In genomic region chr1:113615425-113615824, GRCh38 we compare ENCODE assay signal across 20 cellular contexts.
DNase-seq lines count a peak whose midpoint lies in the region; ATAC-seq and TF ChIP-seq lines count a peak whose summit lies in the region.
"Had no signal": no experiment of that assay in that cellular context is flagged by ENCODE, and none has a peak within 500 bp of the region (broad histone marks: within the 10 kb centered on the region; RNA-seq: fewer than 3 reads in every experiment).

No MANE protein-coding gene starts in this region.

- no peak overlapping the region for H3K4me3 Mint-ChIP-seq in MCF 10A (ENCODE audit: unreplicated experiment)
- no peak overlapping the region for H3K4me3 Mint-ChIP-seq in stimulated activated effector memory CD8-positive, alpha-beta T cell treated with anti-CD3 and anti-CD28 coated beads, Interleukin-12 subunit alpha, Interleukin-12 subunit beta, amount 100 ng/mL, for 72 hours
- H3K4me3 Mint-ChIP-seq: activated naive CD4-positive, alpha-beta T cell treated with anti-CD3 and anti-CD28 coated beads, Interleukin-2, amount 50 U/mL, for 24 hours; CD4-positive, alpha-beta memory T cell had no signal

- H3K9me3 ChIP-seq in breast epithelium (no peaks in the 10 kb centered on the region), SK-N-SH (no peaks in the 10 kb centered on the region)
- H3K9me3 ChIP-seq: gastrocnemius medialis, sigmoid colon had no signal

- TF ChIP-seq POLR2A in breast epithelium (IDR thresholded peaks at IDR 0.05) = no peak

- H3F3A ChIP-seq in SK-N-SH (replicated peaks; ENCODE audit: insufficient read depth) = peaks cover 20% of the 10 kb centered on the region

- H3K36me3 Mint-ChIP-seq in MCF 10A (ENCODE audit: insufficient read depth, unreplicated experiment) = peaks cover 6% of the 10 kb centered on the region
- no peaks in the 10 kb centered on the region for H3K36me3 Mint-ChIP-seq in stimulated activated effector memory CD8-positive, alpha-beta T cell treated with anti-CD3 and anti-CD28 coated beads, Interleukin-12 subunit alpha, Interleukin-12 subunit beta, amount 100 ng/mL, for 72 hours

- no peak overlapping the region for H3K4me3 ChIP-seq in breast epithelium
- no peak overlapping the region for H3K4me3 ChIP-seq in SK-N-SH (ENCODE audit: low read depth in 2 of 2, low read length in 1 of 2)
- no peak overlapping the region for H3K4me3 ChIP-seq in epithelial cell of esophagus (ENCODE audit: low read length)
- H3K4me3 ChIP-seq: gastrocnemius medialis, PC-9, sigmoid colon had no signal

- POLR2A ChIA-PET in MCF 10A (lab: Yijun Ruan, JAX) = interaction anchor here (0.8 to 1.6 kb wide), 5 partner anchors 8 to 221 kb away, joined by 3 to 4 read pairs (median 3); no protein-coding TSS in a partner anchor
- POLR2A ChIA-PET in SK-N-SH (lab: Yijun Ruan, JAX) = no interaction called here

- CTCF ChIA-PET in MCF 10A (lab: Yijun Ruan, JAX) (interaction anchor here (2.0 kb wide), 1 partner anchor 162 kb away, joined by 7 read pairs; no protein-coding TSS in a partner anchor), SK-N-SH (lab: Yijun Ruan, JAX) (interaction anchor here (0.8 to 1.2 kb wide), 2 partner anchors 9 to 107 kb away, joined by 3 to 5 read pairs; no protein-coding TSS in a partner anchor)

- H3K9me3 Mint-ChIP-seq in MCF 10A (ENCODE audit: unreplicated experiment) = no peaks in the 10 kb centered on the region
- no peaks in the 10 kb centered on the region for H3K9me3 Mint-ChIP-seq in stimulated activated effector memory CD8-positive, alpha-beta T cell treated with anti-CD3 and anti-CD28 coated beads, Interleukin-12 subunit alpha, Interleukin-12 subunit beta, amount 100 ng/mL, for 72 hours
- H3K9me3 Mint-ChIP-seq: activated naive CD4-positive, alpha-beta T cell treated with anti-CD3 and anti-CD28 coated beads, Interleukin-2, amount 50 U/mL, for 24 hours had no signal

- no peak for TF ChIP-seq RAD21 in SK-N-SH (IDR thresholded peaks at IDR 0.05; ENCODE audit: low read length)

- H3K36me3 ChIP-seq in breast epithelium (no peaks in the 10 kb centered on the region), SK-N-SH (replicated peaks in 1 of 2; ENCODE audit: control insufficient read depth in 1 of 2, insufficient read depth in 2 of 2, low read length in 1 of 2) (peaks cover 29 to 37% of the 10 kb centered on the region in 2 experiments)
- H3K36me3 ChIP-seq: sigmoid colon had no signal

- no peaks in the 10 kb centered on the region for H3K27me3 ChIP-seq in breast epithelium
- H3K27me3 ChIP-seq in SK-N-SH (ENCODE audit: insufficient read depth) = no peaks in the 10 kb centered on the region
- H3K27me3 ChIP-seq: gastrocnemius medialis, sigmoid colon had no signal

- no peaks in the 10 kb centered on the region for H3K9me2 ChIP-seq in SK-N-SH

- H3K4me2 ChIP-seq in SK-N-SH = no peak overlapping the region
- H3K4me2 ChIP-seq: PC-9 had no signal

- H3K27ac ChIP-seq in breast epithelium (no peak overlapping the region), SK-N-SH (ENCODE audit: low read depth in 2 of 2, low read length in 1 of 2) (peak overlapping the region; percentile 35 to 55; a peak in 3 of 4 replicates)
- H3K27ac ChIP-seq: gastrocnemius medialis, PC-9 had no signal

- TF ChIP-seq CTCF in MCF 10A (IDR thresholded peaks at IDR 0.05; ENCODE audit: unreplicated experiment) = no peak
- TF ChIP-seq CTCF in breast epithelium (IDR thresholded peaks at IDR 0.05) = no peak
- no peak for TF ChIP-seq CTCF in SK-N-SH (IDR thresholded peaks at IDR 0.05)
- no peak for TF ChIP-seq CTCF in epithelial cell of esophagus (IDR thresholded peaks at IDR 0.05; ENCODE audit: insufficient read depth, low read depth, low read length, missing control alignments)

- H3K9ac ChIP-seq in SK-N-SH = no peak overlapping the region

- H2AFZ ChIP-seq in SK-N-SH (ENCODE audit: low read depth) = no peak overlapping the region
- H2AFZ ChIP-seq: PC-9 had no signal

- H3K4me1 ChIP-seq in breast epithelium = no peaks in the 10 kb centered on the region
- H3K4me1 ChIP-seq in SK-N-SH (ENCODE audit: control insufficient read depth in 1 of 2, insufficient read depth in 2 of 2, low read depth in 1 of 2, low read length in 1 of 2) = peaks cover 5 to 24% of the 10 kb centered on the region in 2 experiments; a peak in 2 of 4 replicates

- H3K79me2 ChIP-seq in SK-N-SH (ENCODE audit: insufficient read depth) = no peaks in the 10 kb centered on the region

- H3K27ac Mint-ChIP-seq in MCF 10A (ENCODE audit: low read depth, unreplicated experiment) = no peak overlapping the region
- no peak overlapping the region for H3K27ac Mint-ChIP-seq in stimulated activated effector memory CD8-positive, alpha-beta T cell treated with anti-CD3 and anti-CD28 coated beads, Interleukin-12 subunit alpha, Interleukin-12 subunit beta, amount 100 ng/mL, for 72 hours
- H3K27ac Mint-ChIP-seq: activated naive CD4-positive, alpha-beta T cell treated with anti-CD3 and anti-CD28 coated beads, Interleukin-2, amount 50 U/mL, for 24 hours; CD4-positive, alpha-beta memory T cell had no signal

- DNase-seq in MCF 10A (ENCODE audit: unreplicated experiment) = peak; percentile 64
- no peak for DNase-seq in breast epithelium (ENCODE audit: low spot score in 2 of 2)
- no peak for DNase-seq in SK-N-SH
- peak; percentile 75 for DNase-seq in epithelial cell of esophagus (ENCODE audit: low read depth)
- no peak for DNase-seq in stimulated activated effector memory CD8-positive, alpha-beta T cell treated with anti-CD3 and anti-CD28 coated beads, Interleukin-12 subunit alpha, Interleukin-12 subunit beta, amount 100 ng/mL, for 72 hours (ENCODE audit: low spot score in 2 of 2)
- DNase-seq in HuH-7.5 (ENCODE audit: low spot score) = no peak
- DNase-seq: activated CD4-positive, alpha-beta T cell treated with anti-CD3 and anti-CD28 coated beads, Interleukin-2, amount 50 U/mL, for 4 hours; activated T-cell treated with anti-CD3 and anti-CD28 coated beads for 4 hours; DMS53; effector memory CD4-positive, alpha-beta T cell; gastrocnemius medialis; KG1; left ventricle myocardium superior; sigmoid colon; stimulated activated CD4-positive, alpha-beta T cell treated with anti-CD3 and anti-CD28 coated beads, Interleukin-1b, Interleukin-23, amount 100 ng/mL, for 48 hours had no signal

- TF ChIP-seq EP300 in SK-N-SH (IDR thresholded peaks at IDR 0.05; ENCODE audit: borderline replicate concordance in 1 of 2, low read depth in 1 of 2, low read length in 1 of 2) = no peak

- no TSS peak for BruUV-seq in MCF 10A (replicated peaks; lab: Mats Ljungman, UMichigan)

- no peaks in the 10 kb centered on the region for H4K20me1 ChIP-seq in SK-N-SH (ENCODE audit: insufficient read depth)

- no peaks in the 10 kb centered on the region for H3K27me3 Mint-ChIP-seq in MCF 10A (ENCODE audit: insufficient read depth, unreplicated experiment)
- H3K27me3 Mint-ChIP-seq: activated naive CD4-positive, alpha-beta T cell treated with anti-CD3 and anti-CD28 coated beads, Interleukin-2, amount 50 U/mL, for 24 hours; CD4-positive, alpha-beta memory T cell had no signal

- H3K4me1 Mint-ChIP-seq in MCF 10A (ENCODE audit: insufficient read depth, unreplicated experiment) = peaks cover 12% of the 10 kb centered on the region
- H3K4me1 Mint-ChIP-seq in stimulated activated effector memory CD8-positive, alpha-beta T cell treated with anti-CD3 and anti-CD28 coated beads, Interleukin-12 subunit alpha, Interleukin-12 subunit beta, amount 100 ng/mL, for 72 hours = no peaks in the 10 kb centered on the region
- H3K4me1 Mint-ChIP-seq: CD4-positive, alpha-beta memory T cell had no signal

- intact Hi-C loops in MCF 10A (cut with micrococcal nuclease) (loop anchor here (5.0 kb wide), 1 partner anchor 223 kb away; the partner anchor contains the start of gene MAGI3), breast epithelium (cut with DNase I; ENCODE audit: low total_unique reads) (no loop called here)

- ATAC-seq in stimulated activated effector memory CD8-positive, alpha-beta T cell treated with anti-CD3 and anti-CD28 coated beads, Interleukin-12 subunit alpha, Interleukin-12 subunit beta, amount 100 ng/mL, for 72 hours = peak; percentile 21
- ATAC-seq in HG02970 (IDR thresholded peaks at IDR 0.05; ENCODE audit: low FRiP score, unreplicated experiment) = no peak
- ATAC-seq in HG03196 (IDR thresholded peaks at IDR 0.05; ENCODE audit: unreplicated experiment) = no peak
- ATAC-seq: gastrocnemius medialis, left ventricle myocardium superior had no signal

TF ChIP-seq in SK-N-SH, 30 proteins besides CTCF, POLR2A, EP300 and RAD21:
- TF ChIP-seq PBX3 (IDR thresholded peaks at IDR 0.05) (peak; percentile 15; the same call in 1 of the 2 replicates), GABPA (IDR thresholded peaks at IDR 0.05; ENCODE audit: low read depth) (no peak), TCF12 (IDR thresholded peaks at IDR 0.05) (peak; percentile 18; the same call in 1 of the 2 replicates)

Comparison
In these comparisons a context has a peak if more than half of its experiments do, and no peak if none do; other contexts are left out.
1. DNase-seq: peak in MCF 10A (single experiment) and epithelial cell of esophagus (single experiment); none in breast epithelium (0 of 2), SK-N-SH (single experiment), stimulated activated effector memory CD8-positive, alpha-beta T cell treated with anti-CD3 and anti-CD28 coated beads, Interleukin-12 subunit alpha, Interleukin-12 subunit beta, amount 100 ng/mL, for 72 hours (0 of 2) and HuH-7.5 (single experiment).
2. H3K27ac ChIP-seq: peak in SK-N-SH (2 of 2); none in breast epithelium (0 of 2).